15 cellular contexts compared by ENCODE assay signal in genomic region chr10:110527731-110528171, GRCh38. TPM values are rescaled to one million over a fixed set of nuclear protein-coding genes. Genes with fewer than 3 reads are reported as not detected.
A peak's percentile ranks its signal among the peaks of the same experiment; 100 is the strongest.
DNase-seq lines count a peak whose midpoint lies in the region; ATAC-seq, FAIRE-seq and TF ChIP-seq lines count a peak whose summit lies in the region.
"Had no signal": no experiment of that assay in that cellular context is flagged by ENCODE, and none has a peak within 500 bp of the region (broad histone marks: within the 10 kb centered on the region; RNA-seq: fewer than 3 reads in every experiment).

No MANE protein-coding gene starts in this region.

- BruUV-seq in endothelial cell of umbilical vein (replicated peaks; lab: Mats Ljungman, UMichigan), result no TSS peak

- peaks cover 52% of the 10 kb centered on the region for H3K4me1 ChIP-seq in endothelial cell of umbilical vein (ENCODE audit: control insufficient read depth, extremely low read depth, insufficient read depth, low read length)

- peak overlapping the region; percentile 90 for H3K27ac ChIP-seq in endothelial cell of umbilical vein (ENCODE audit: insufficient read depth, low read depth, low read length)
- H3K27ac ChIP-seq: neutrophil had no signal

- no peak overlapping the region for H3K4me3 ChIP-seq in endothelial cell of umbilical vein (replicated peaks in 1 of 3; ENCODE audit: insufficient read depth in 1 of 3, low read depth in 1 of 3, low read length in 3 of 3)
- H3K4me3 ChIP-seq: lung had no signal

- H3K9me1 ChIP-seq in endothelial cell of umbilical vein (replicated peaks; ENCODE audit: control insufficient read depth, extremely low read depth, insufficient read depth, low read length), result no peaks in the 10 kb centered on the region

- dilution Hi-C loops in endothelial cell of umbilical vein (cut with MboI; ENCODE audit: extremely low pct_ligation_motif_present, low sequenced_read_pairs), result no loop called here

- H3K9me3 ChIP-seq in endothelial cell of umbilical vein (replicated peaks; ENCODE audit: control insufficient read depth, insufficient read depth, low read length), result no peaks in the 10 kb centered on the region
- H3K9me3 ChIP-seq: neutrophil had no signal

- H3K36me3 ChIP-seq in endothelial cell of umbilical vein (ENCODE audit: control insufficient read depth in 2 of 2, extremely low read depth in 1 of 2, insufficient read depth in 2 of 2, low read length in 2 of 2), result no peaks in the 10 kb centered on the region
- H3K36me3 ChIP-seq: neutrophil had no signal

- H3K4me1 Mint-ChIP-seq in activated CD8-positive, alpha-beta memory T cell treated with anti-CD3 and anti-CD28 coated beads, Interleukin-2, amount 10 ng/mL, durations not matched to agents 7 days and 5 days, result peaks cover 51% of the 10 kb centered on the region
- peaks cover 68% of the 10 kb centered on the region for H3K4me1 Mint-ChIP-seq in stimulated activated naive CD8-positive, alpha-beta T cell treated with anti-CD3 and anti-CD28 coated beads, Interleukin-15, Interleukin-2, amounts not matched to agents 100 ng/mL and 50 ng/mL, for 24 hours (ENCODE audit: low read depth)

- peak overlapping the region; percentile 45 for H3K9ac ChIP-seq in endothelial cell of umbilical vein (replicated peaks; ENCODE audit: extremely low read depth, insufficient read depth, low read length)

- no peaks in the 10 kb centered on the region for H4K20me1 ChIP-seq in endothelial cell of umbilical vein (replicated peaks; ENCODE audit: control insufficient read depth, extremely low read depth, insufficient read depth, low read length)

- no peaks in the 10 kb centered on the region for H3K27me3 Mint-ChIP-seq in activated CD8-positive, alpha-beta memory T cell treated with anti-CD3 and anti-CD28 coated beads, Interleukin-2, amount 10 ng/mL, durations not matched to agents 7 days and 5 days
- no peaks in the 10 kb centered on the region for H3K27me3 Mint-ChIP-seq in stimulated activated naive CD8-positive, alpha-beta T cell treated with anti-CD3 and anti-CD28 coated beads, Interleukin-15, Interleukin-2, amounts not matched to agents 100 ng/mL and 50 ng/mL, for 24 hours

- H3K4me2 ChIP-seq in endothelial cell of umbilical vein (ENCODE audit: insufficient read depth, low read length), result peak overlapping the region; percentile 39

- H3K79me2 ChIP-seq in endothelial cell of umbilical vein (ENCODE audit: control insufficient read depth, insufficient read depth, low read length), result no peaks in the 10 kb centered on the region

- H3K4me3 Mint-ChIP-seq in activated CD8-positive, alpha-beta memory T cell treated with anti-CD3 and anti-CD28 coated beads, Interleukin-2, amount 10 ng/mL, durations not matched to agents 7 days and 5 days, result no peak overlapping the region
- H3K4me3 Mint-ChIP-seq in stimulated activated naive CD8-positive, alpha-beta T cell treated with anti-CD3 and anti-CD28 coated beads, Interleukin-15, Interleukin-2, amounts not matched to agents 100 ng/mL and 50 ng/mL, for 24 hours, result peak overlapping the region; percentile 18

- CTCF ChIA-PET in activated CD8-positive, alpha-beta memory T cell treated with anti-CD3 and anti-CD28 coated beads, Interleukin-2, amount 10 ng/mL, durations not matched to agents 7 days and 5 days (lab: Charles Lee), result no interaction called here
- CTCF ChIA-PET in endothelial cell of umbilical vein (lab: Charles Lee), result interaction anchor here (0.8 to 1.0 kb wide), 2 partner anchors 16 to 174 kb away, joined by 3 to 4 read pairs; no protein-coding TSS in a partner anchor

- intact Hi-C loops in endothelial cell of umbilical vein (cut with micrococcal nuclease), result loop anchor here (1.0 kb wide), 3 partner anchors 18 to 26 kb away; no protein-coding TSS in a partner anchor

- H3K9me3 Mint-ChIP-seq in activated CD8-positive, alpha-beta memory T cell treated with anti-CD3 and anti-CD28 coated beads, Interleukin-2, amount 10 ng/mL, durations not matched to agents 7 days and 5 days (ENCODE audit: low read depth), result no peaks in the 10 kb centered on the region
- no peaks in the 10 kb centered on the region for H3K9me3 Mint-ChIP-seq in stimulated activated naive CD8-positive, alpha-beta T cell treated with anti-CD3 and anti-CD28 coated beads, Interleukin-15, Interleukin-2, amounts not matched to agents 100 ng/mL and 50 ng/mL, for 24 hours

- H3K27ac Mint-ChIP-seq in activated CD8-positive, alpha-beta memory T cell treated with anti-CD3 and anti-CD28 coated beads, Interleukin-2, amount 10 ng/mL, durations not matched to agents 7 days and 5 days, result peak overlapping the region; percentile 24
- peak overlapping the region; percentile 80 for H3K27ac Mint-ChIP-seq in stimulated activated naive CD8-positive, alpha-beta T cell treated with anti-CD3 and anti-CD28 coated beads, Interleukin-15, Interleukin-2, amounts not matched to agents 100 ng/mL and 50 ng/mL, for 24 hours

- no peak for TF ChIP-seq CTCF in endothelial cell of umbilical vein (IDR thresholded peaks at IDR 0.05; ENCODE audit: extremely low read depth in 1 of 2, insufficient read depth in 1 of 2, low read depth in 1 of 2, low read length in 2 of 2)

- no peak for TF ChIP-seq POLR2A in endothelial cell of umbilical vein (IDR thresholded peaks at IDR 0.05; ENCODE audit: low read depth, low read length)

- no peaks in the 10 kb centered on the region for H3K27me3 ChIP-seq in endothelial cell of umbilical vein (ENCODE audit: control insufficient read depth in 2 of 2, insufficient read depth in 2 of 2, low read length in 2 of 2)

- peak overlapping the region; percentile 14 for H2AFZ ChIP-seq in endothelial cell of umbilical vein (ENCODE audit: low read depth, low read length)

- no peak for ATAC-seq in activated CD8-positive, alpha-beta memory T cell treated with anti-CD3 and anti-CD28 coated beads, Interleukin-2, amount 10 ng/mL, durations not matched to agents 7 days and 5 days
- no peak for ATAC-seq in HG03439 (IDR thresholded peaks at IDR 0.05; ENCODE audit: unreplicated experiment)
- no peak for ATAC-seq in GM18498 (IDR thresholded peaks at IDR 0.05; ENCODE audit: unreplicated experiment)

- DNase-seq in activated CD8-positive, alpha-beta memory T cell treated with anti-CD3 and anti-CD28 coated beads, Interleukin-2, amount 10 ng/mL, durations not matched to agents 7 days and 5 days, result no peak
- DNase-seq in activated CD8-positive, alpha-beta memory T cell treated with anti-CD3 and anti-CD28 coated beads, Interleukin-2, amount 50 U/mL, for 4 hours, result no peak
- DNase-seq in SW 1271 (lab: John Stamatoyannopoulos, UW) (peak; percentile 45 to 47), endothelial cell of umbilical vein (ENCODE audit: low read depth, low spot score) (peak; percentile 82)
- DNase-seq in stimulated activated CD4-positive, alpha-beta T cell treated with anti-CD3 and anti-CD28 coated beads, Interleukin-4, amount 100 ng/mL, for 24 hours, result no peak
- DNase-seq: activated effector memory CD4-positive, alpha-beta T cell treated with anti-CD3 and anti-CD28 coated beads, Interleukin-2, amount 50 U/mL, for 16 hours; DMS79 treated with DMSO at 0.1 percent for 48 hours; NCI-H1436; NCI-H748 treated with DMSO at 0.1 percent for 48 hours; SHP77 had no signal

- peaks cover 9% of the 10 kb centered on the region for H3K36me3 Mint-ChIP-seq in activated CD8-positive, alpha-beta memory T cell treated with anti-CD3 and anti-CD28 coated beads, Interleukin-2, amount 10 ng/mL, durations not matched to agents 7 days and 5 days
- H3K36me3 Mint-ChIP-seq in stimulated activated naive CD8-positive, alpha-beta T cell treated with anti-CD3 and anti-CD28 coated beads, Interleukin-15, Interleukin-2, amounts not matched to agents 100 ng/mL and 50 ng/mL, for 24 hours (ENCODE audit: low read depth), result no peaks in the 10 kb centered on the region

- POLR2A ChIA-PET in endothelial cell of umbilical vein (lab: Charles Lee), result interaction anchor here (1.6 kb wide), 1 partner anchor 16 kb away, joined by 3 read pairs; no protein-coding TSS in a partner anchor

- FAIRE-seq in endothelial cell of umbilical vein (lab: Jason Lieb, UNC), result peak; percentile 91

TF ChIP-seq in endothelial cell of umbilical vein, 7 proteins besides CTCF, POLR2A, EP300 and RAD21:
- TF ChIP-seq FOS (IDR thresholded peaks at IDR 0.05; ENCODE audit: borderline replicate concordance, insufficient read depth, low read length) (peak; percentile 32), POLR2AphosphoS5 (IDR thresholded peaks at IDR 0.05; ENCODE audit: insufficient read depth, low read depth, low read length) (no peak)

RNA-seq across cellular contexts. Expression of gene DUSP5, which starts 30.0 kb away (rescaled TPM):
- total RNA-seq in activated CD8-positive, alpha-beta memory T cell treated with anti-CD3 and anti-CD28 coated beads, Interleukin-2, amount 10 ng/mL, durations not matched to agents 7 days and 5 days, result 100 to 1,000 TPM; 102 to 223 TPM
- total RNA-seq in endothelial cell of umbilical vein, result 12.2 and 12.6 TPM in 2 replicates
- 17.5 and 25.2 TPM in 2 replicates for polyA plus RNA-seq in endothelial cell of umbilical vein
- 24.1 and 27.8 TPM in 2 replicates for polyA plus RNA-seq in endothelial cell of umbilical vein (2011; cell fraction: cytosol; rRNA removed)
- 49.2 and 70.2 TPM in 2 replicates for polyA plus RNA-seq in endothelial cell of umbilical vein (2011; cell fraction: nucleus; rRNA removed)
- 16.4 and 20.9 TPM in 2 replicates for polyA plus RNA-seq in endothelial cell of umbilical vein (2012)
- 29.2 and 38.4 TPM in 2 replicates for polyA minus RNA-seq in endothelial cell of umbilical vein
- 32.1 TPM for polyA minus RNA-seq in endothelial cell of umbilical vein (2011; cell fraction: cytosol; rRNA and poly(A)+ RNA removed)
- polyA minus RNA-seq in endothelial cell of umbilical vein (2011; cell fraction: nucleus; rRNA and poly(A)+ RNA removed), result 53.7 and 58.1 TPM in 2 replicates

RNA-seq across cellular contexts. Expression of gene SMC3, which starts 39.7 kb away (rescaled TPM):
- total RNA-seq in activated CD8-positive, alpha-beta memory T cell treated with anti-CD3 and anti-CD28 coated beads, Interleukin-2, amount 10 ng/mL, durations not matched to agents 7 days and 5 days, result 10 to 100 TPM; 81.3 to 86.8 TPM
- total RNA-seq in endothelial cell of umbilical vein, result 44.2 and 45.0 TPM in 2 replicates
- 3.1 and 5.5 TPM in 2 replicates for polyA plus RNA-seq in endothelial cell of umbilical vein
- polyA plus RNA-seq in endothelial cell of umbilical vein (2011; cell fraction: cytosol; rRNA removed), result 10.8 and 12.9 TPM in 2 replicates
- polyA plus RNA-seq in endothelial cell of umbilical vein (2011; cell fraction: nucleus; rRNA removed), result 10.5 and 16.9 TPM in 2 replicates
- polyA plus RNA-seq in endothelial cell of umbilical vein (2012), result 29.2 and 38.9 TPM in 2 replicates
- polyA minus RNA-seq in endothelial cell of umbilical vein, result 8.4 and 8.5 TPM in 2 replicates
- 19.0 TPM for polyA minus RNA-seq in endothelial cell of umbilical vein (2011; cell fraction: cytosol; rRNA and poly(A)+ RNA removed)
- 5.5 and 8.2 TPM in 2 replicates for polyA minus RNA-seq in endothelial cell of umbilical vein (2011; cell fraction: nucleus; rRNA and poly(A)+ RNA removed)

Comparison
In these comparisons a context has a peak if more than half of its experiments do, and no peak if none do; other contexts are left out.
1. DNase-seq: peak in SW 1271 (2 of 2) and endothelial cell of umbilical vein (single experiment); none in activated CD8-positive, alpha-beta memory T cell treated with anti-CD3 and anti-CD28 coated beads, Interleukin-2, amount 10 ng/mL, durations not matched to agents 7 days and 5 days (single experiment), activated CD8-positive, alpha-beta memory T cell treated with anti-CD3 and anti-CD28 coated beads, Interleukin-2, amount 50 U/mL, for 4 hours (single experiment) and stimulated activated CD4-positive, alpha-beta T cell treated with anti-CD3 and anti-CD28 coated beads, Interleukin-4, amount 100 ng/mL, for 24 hours (single experiment).